ENCODE assay signal across 23 cellular contexts in genomic region chr7:40888499-40888898, GRCh38.
A peak's percentile ranks its signal among the peaks of the same experiment; 100 is the strongest.
DNase-seq lines count a peak whose midpoint lies in the region; ATAC-seq, FAIRE-seq and TF ChIP-seq lines count a peak whose summit lies in the region.
"Had no signal": no experiment of that assay in that cellular context is flagged by ENCODE, and none has a peak within 500 bp of the region (broad histone marks: within the 10 kb centered on the region; RNA-seq: fewer than 3 reads in every experiment).

No MANE protein-coding gene starts in this region.

- peaks cover 20 to 43% of the 10 kb centered on the region in 2 donors for H3K9me3 Mint-ChIP-seq in stimulated activated naive CD8-positive, alpha-beta T cell treated with anti-CD3 and anti-CD28 coated beads, Interleukin-15, amount 100 ng/mL, for 72 hours

- DNase-seq in stimulated activated naive CD8-positive, alpha-beta T cell treated with anti-CD3 and anti-CD28 coated beads, Interleukin-15, amount 100 ng/mL, for 72 hours: no peak
- no peak for DNase-seq in stimulated activated naive CD8-positive, alpha-beta T cell treated with anti-CD3 and anti-CD28 coated beads, Interleukin-15, Interleukin-2, amounts not matched to agents 100 U/mL and 50 U/mL, for 24 hours
- no peak for DNase-seq in mesenchymal stem cell
- peak; percentile 57 for DNase-seq in small intestine
- DNase-seq in activated CD4-positive, alpha-beta T cell treated with anti-CD3 and anti-CD28 coated beads for 4 hours: no peak
- DNase-seq in left lung: no peak
- DNase-seq in NCI-H345 (lab: John Stamatoyannopoulos, UW): no peak
- DNase-seq: AML-193; Caco-2; CD4-positive, alpha-beta T cell; DMS79; GDM1; HCEC 1CT; IMR-90 had no signal

- H3K27me3 Mint-ChIP-seq in stimulated activated naive CD8-positive, alpha-beta T cell treated with anti-CD3 and anti-CD28 coated beads, Interleukin-15, amount 100 ng/mL, for 72 hours: no peaks in the 10 kb centered on the region
- H3K27me3 Mint-ChIP-seq: CD4-positive, alpha-beta T cell had no signal

- H4K91ac ChIP-seq in mesenchymal stem cell (ENCODE audit: low read length): no peak overlapping the region

- no peak overlapping the region for H3K4me2 ChIP-seq in mesenchymal stem cell (ENCODE audit: low read length, poor library complexity, severe bottlenecking)
- H3K4me2 ChIP-seq: A549, GM23338 had no signal

- H3K27ac ChIP-seq in mesenchymal stem cell (ENCODE audit: low read length, poor library complexity, severe bottlenecking) (no peak overlapping the region), small intestine (ENCODE audit: low read depth in 1 of 2, low read length in 1 of 2) (no peak overlapping the region), left lung (no peak overlapping the region)
- H3K27ac ChIP-seq: 22Rv1, A549, C4-2B had no signal

- H2BK12ac ChIP-seq in mesenchymal stem cell (ENCODE audit: low read length in 2 of 2): no peak overlapping the region

- intact Hi-C loops in left lung (cut with DNase I): no loop called here

- H3K27ac Mint-ChIP-seq in stimulated activated naive CD8-positive, alpha-beta T cell treated with anti-CD3 and anti-CD28 coated beads, Interleukin-15, amount 100 ng/mL, for 72 hours: no peak overlapping the region
- H3K27ac Mint-ChIP-seq: CD4-positive, alpha-beta T cell; GM23338 had no signal

- peaks cover 19% of the 10 kb centered on the region for H3K9me3 ChIP-seq in mesenchymal stem cell (ENCODE audit: control insufficient read depth, low read length)
- H3K9me3 ChIP-seq in small intestine (ENCODE audit: control insufficient read depth, low read depth): no peaks in the 10 kb centered on the region
- H3K9me3 ChIP-seq in left lung: peaks cover 0 to 19% of the 10 kb centered on the region in 2 donors
- H3K9me3 ChIP-seq: A549 had no signal

- H2BK15ac ChIP-seq in mesenchymal stem cell (ENCODE audit: low read depth, poor library complexity, severe bottlenecking): no peak overlapping the region

- H3K4me1 Mint-ChIP-seq in stimulated activated naive CD8-positive, alpha-beta T cell treated with anti-CD3 and anti-CD28 coated beads, Interleukin-15, amount 100 ng/mL, for 72 hours: no peaks in the 10 kb centered on the region
- H3K4me1 Mint-ChIP-seq: GM23338 had no signal

- H3K4ac ChIP-seq in mesenchymal stem cell (ENCODE audit: low read depth in 1 of 2, low read length in 2 of 2): no peak overlapping the region

- H3K4me3 ChIP-seq in mesenchymal stem cell (ENCODE audit: insufficient read depth in 1 of 2, low read depth in 1 of 2, low read length in 2 of 2): no peak overlapping the region
- H3K4me3 ChIP-seq in small intestine (ENCODE audit: low read depth in 1 of 2, low read length in 2 of 2): no peak overlapping the region
- H3K4me3 ChIP-seq in left lung: no peak overlapping the region
- H3K4me3 ChIP-seq: A549, GM23338 had no signal

- no peak overlapping the region for H3K9ac ChIP-seq in mesenchymal stem cell (ENCODE audit: low read length)

- no peaks in the 10 kb centered on the region for H3K36me3 ChIP-seq in mesenchymal stem cell (ENCODE audit: control insufficient read depth in 1 of 2, insufficient read depth in 2 of 2, low read depth in 1 of 2, low read length in 2 of 2)
- no peaks in the 10 kb centered on the region for H3K36me3 ChIP-seq in small intestine (ENCODE audit: control insufficient read depth in 2 of 2, insufficient read depth in 2 of 2, low read length in 2 of 2)
- no peaks in the 10 kb centered on the region for H3K36me3 ChIP-seq in left lung

- H3K4me3 Mint-ChIP-seq in stimulated activated naive CD8-positive, alpha-beta T cell treated with anti-CD3 and anti-CD28 coated beads, Interleukin-15, amount 100 ng/mL, for 72 hours: no peak overlapping the region
- H3K4me3 Mint-ChIP-seq: CD4-positive, alpha-beta T cell; GM23338 had no signal

- H3K79me1 ChIP-seq in mesenchymal stem cell (replicated peaks; ENCODE audit: low read length, poor library complexity, severe bottlenecking): no peaks in the 10 kb centered on the region

- no peak for TF ChIP-seq CTCF in left lung (IDR thresholded peaks at IDR 0.05)

- H2BK5ac ChIP-seq in mesenchymal stem cell (ENCODE audit: low read depth, low read length, poor library complexity, severe bottlenecking): no peak overlapping the region

- no peak overlapping the region for H3K18ac ChIP-seq in mesenchymal stem cell (ENCODE audit: low read depth in 1 of 2, low read length in 2 of 2)

- no peak overlapping the region for H2BK120ac ChIP-seq in mesenchymal stem cell (ENCODE audit: low read depth, low read length)

- no peak overlapping the region for H3K23ac ChIP-seq in mesenchymal stem cell (ENCODE audit: low read length in 2 of 2)

- H3K27me3 ChIP-seq in mesenchymal stem cell (ENCODE audit: control insufficient read depth in 1 of 2, insufficient read depth in 1 of 2, low read length in 2 of 2) (no peaks in the 10 kb centered on the region), small intestine (ENCODE audit: control insufficient read depth in 2 of 2, insufficient read depth in 2 of 2, low read length in 2 of 2) (no peaks in the 10 kb centered on the region), left lung (no peaks in the 10 kb centered on the region)

- ATAC-seq in stimulated activated naive CD8-positive, alpha-beta T cell treated with anti-CD3 and anti-CD28 coated beads, Interleukin-15, amount 100 ng/mL, for 72 hours: peak; percentile 18
- ATAC-seq in stimulated activated naive CD8-positive, alpha-beta T cell treated with anti-CD3 and anti-CD28 coated beads, Interleukin-15, Interleukin-2, amounts not matched to agents 100 U/mL and 50 U/mL, for 24 hours: no peak
- no peak for ATAC-seq in left lung
- ATAC-seq: A549, GM23338 had no signal

- H4K8ac ChIP-seq in mesenchymal stem cell (ENCODE audit: low read length): no peak overlapping the region

- WGBS in mesenchymal stem cell: 91% methylated on average over 1 of the region's 1 CpG
- 13 to 33% (median 23%) methylated on average over 1 of the region's 1 CpG for WGBS in small intestine, 3 donors

- H3K4me1 ChIP-seq in mesenchymal stem cell (ENCODE audit: control insufficient read depth, insufficient read depth, low read depth, low read length) (no peaks in the 10 kb centered on the region), small intestine (ENCODE audit: control insufficient read depth in 2 of 2, insufficient read depth in 1 of 2, low read depth in 1 of 2, low read length in 1 of 2) (peaks cover 0 to 3% of the 10 kb centered on the region in 2 donors), left lung (no peaks in the 10 kb centered on the region)
- H3K4me1 ChIP-seq: A549, Caco-2 had no signal

- no peak overlapping the region for H2AFZ ChIP-seq in mesenchymal stem cell (ENCODE audit: low read depth, low read length)
- H2AFZ ChIP-seq: GM23338 had no signal

- peak overlapping the region; percentile 43 for H2AK5ac ChIP-seq in mesenchymal stem cell (ENCODE audit: low read length, severe bottlenecking)

- H3K14ac ChIP-seq in mesenchymal stem cell (ENCODE audit: low read length in 2 of 2): no peak overlapping the region

- FAIRE-seq in small intestine (lab: Jason Lieb, UNC): no peak
- FAIRE-seq: A549, D721Med, GM12892, GM18507, H54, HTR-8/SVneo had no signal
